25 cellular contexts compared by ENCODE assay signal in genomic region chr6:68122032-68122431, GRCh38.
DNase-seq lines count a peak whose midpoint lies in the region; ATAC-seq, FAIRE-seq and TF ChIP-seq lines count a peak whose summit lies in the region.
"Had no signal": no experiment of that assay in that cellular context is flagged by ENCODE, and none has a peak within 500 bp of the region (broad histone marks: within the 10 kb centered on the region; RNA-seq: fewer than 3 reads in every experiment).

No MANE protein-coding gene starts in this region.

- POLR2A ChIA-PET in HEK293 (lab: Yijun Ruan, JAX): no interaction called here
- POLR2A ChIA-PET in GM12878 (lab: Charles Lee): no interaction called here

- no peak overlapping the region for H3K4ac ChIP-seq in mesendoderm (ENCODE audit: low read depth, low read length)

- DNase-seq in DMS53 (lab: John Stamatoyannopoulos, UW) (peak; percentile 15), DMS53 treated with DMSO at 0.1 percent for 48 hours (lab: John Stamatoyannopoulos, UW; ENCODE audit: unreplicated experiment) (no peak), GM12878 (ENCODE audit: low read depth, low spot score) (no peak), mesendoderm (peak; percentile 36), ureter (ENCODE audit: low spot score) (no peak)
- DNase-seq: ACHN; BE2C; C1 segment of cervical spinal cord; CD4-positive, alpha-beta memory T cell; CD4-positive, CD25-positive, alpha-beta regulatory T cell; CD8-positive, alpha-beta memory T cell; COR-L47; DMS 273 treated with DMSO at 0.1 percent for 48 hours; DMS153; DMS79; DND-41; EL; GDM1 had no signal

- H3K36me3 ChIP-seq in HEK293 (ENCODE audit: control insufficient read depth in 2 of 2, insufficient read depth in 1 of 2, low read length in 2 of 2): no peaks in the 10 kb centered on the region
- H3K36me3 ChIP-seq in GM12878 (ENCODE audit: control insufficient read depth in 2 of 2, insufficient read depth in 2 of 2, low read length in 1 of 2): no peaks in the 10 kb centered on the region
- H3K36me3 ChIP-seq in mesendoderm (ENCODE audit: control insufficient read depth, insufficient read depth, low read length): no peaks in the 10 kb centered on the region
- H3K36me3 ChIP-seq: BE2C, BLaER1 had no signal

- TF ChIP-seq CTCF in HEK293 (tag by site-specific recombination; IDR thresholded peaks at IDR 0.05): no peak
- TF ChIP-seq CTCF in GM12878 (IDR thresholded peaks at IDR 0.05 in 2 of 3, conservative IDR thresholded peaks at IDR 0.05 in 1 of 3; ENCODE audit: control insufficient read depth in 2 of 3, extremely low read depth in 1 of 3, insufficient read depth in 1 of 3, low read depth in 3 of 3, low read length in 3 of 3): no peak

- RAD21 ChIA-PET in GM12878 (lab: Charles Lee; ENCODE audit: unreplicated experiment): no interaction called here

- H2BK120ac ChIP-seq in mesendoderm (ENCODE audit: low read depth, low read length): no peak overlapping the region

- no peak overlapping the region for H2BK15ac ChIP-seq in mesendoderm (replicated peaks; ENCODE audit: low read depth)

- CTCF ChIA-PET in HEK293 (lab: Yijun Ruan, JAX) (no interaction called here), GM12878 (lab: Yijun Ruan, JAX) (no interaction called here)

- no peak overlapping the region for H3K27ac ChIP-seq in HEK293 (ENCODE audit: extremely low read depth, low read depth, low read length)
- no peak overlapping the region for H3K27ac ChIP-seq in GM12878 (ENCODE audit: control insufficient read depth, insufficient read depth)
- no peak overlapping the region for H3K27ac ChIP-seq in mesendoderm (ENCODE audit: low read depth, low read length)
- H3K27ac ChIP-seq: 22Rv1, BLaER1 had no signal

- H3K4me2 ChIP-seq in GM12878 (ENCODE audit: control insufficient read depth, insufficient read depth) (no peak overlapping the region), mesendoderm (ENCODE audit: low read length) (no peak overlapping the region)
- H3K4me2 ChIP-seq: BLaER1 had no signal

- H3K4me1 ChIP-seq in HEK293 (ENCODE audit: control insufficient read depth, insufficient read depth, low read length) (no peaks in the 10 kb centered on the region), GM12878 (ENCODE audit: control insufficient read depth, insufficient read depth, low read length) (no peaks in the 10 kb centered on the region), mesendoderm (ENCODE audit: control insufficient read depth, low read depth, low read length) (no peaks in the 10 kb centered on the region)
- H3K4me1 ChIP-seq: BE2C, BLaER1 had no signal

- H3K4me3 ChIP-seq in HEK293 (ENCODE audit: low read depth, low read length) (no peak overlapping the region), GM12878 (no peak overlapping the region), mesendoderm (ENCODE audit: low read length) (no peak overlapping the region)
- H3K4me3 ChIP-seq: BLaER1 had no signal

- no peak overlapping the region for H2BK5ac ChIP-seq in mesendoderm (ENCODE audit: low read length)

- H3K18ac ChIP-seq in mesendoderm (ENCODE audit: low read length): no peak overlapping the region

- TF ChIP-seq RAD21 in GM12878 (IDR thresholded peaks at IDR 0.05; ENCODE audit: insufficient read depth, low read depth, low read length): no peak

- H4K20me1 ChIP-seq in GM12878 (ENCODE audit: control insufficient read depth, insufficient read depth): no peaks in the 10 kb centered on the region
- H4K20me1 ChIP-seq: BLaER1 had no signal

- 46% methylated on average over 2 of the region's 2 CpGs for WGBS in GM12878 (ENCODE audit: insufficient coverage, insufficient replicate concordance, low lambda C conversion rate, missing lambda C conversion rate)
- no CpG with 5 or more reads among the region's 2 CpGs for WGBS in mesendoderm (ENCODE audit: extremely low coverage, insufficient coverage, low lambda C conversion rate)

- no peak overlapping the region for H4K5ac ChIP-seq in mesendoderm (ENCODE audit: low read length)

- intact Hi-C loops in GM12878 (cut with micrococcal nuclease; ENCODE audit: unreplicated experiment): no loop called here

- in situ Hi-C loops in GM12878 (cut with MboI): no loop called here

- H2AFZ ChIP-seq in GM12878 (ENCODE audit: control insufficient read depth, low read depth, low read length): no peak overlapping the region

- TF ChIP-seq EP300 in GM12878 (IDR thresholded peaks at IDR 0.05; ENCODE audit: borderline replicate concordance in 1 of 2, control insufficient read depth in 1 of 2, low read depth in 2 of 2, low read length in 2 of 2): no peak

- TF ChIP-seq POLR2A in GM12878 (IDR thresholded peaks at IDR 0.05; ENCODE audit: low read depth, low read length): no peak

- no peaks in the 10 kb centered on the region for H3K79me1 ChIP-seq in mesendoderm (ENCODE audit: low read length)

- no TSS peak for BruUV-seq in GM12878 (replicated peaks; lab: Mats Ljungman, UMichigan)

- no peak overlapping the region for H3K23ac ChIP-seq in mesendoderm (ENCODE audit: low read length)

- no peak overlapping the region for H2AK5ac ChIP-seq in mesendoderm (ENCODE audit: low read length)

- SMC1A ChIA-PET in GM12878 (lab: Charles Lee; ENCODE audit: uncharacterized antibody, unreplicated experiment): no interaction called here

- FAIRE-seq in GM12878 (lab: Jason Lieb, UNC): no peak
- FAIRE-seq: GM12891, GM18507 had no signal

- H3K27me3 ChIP-seq in GM12878 (replicated peaks in 1 of 2; ENCODE audit: control insufficient read depth in 2 of 2, insufficient read depth in 2 of 2, low read length in 1 of 2): no peaks in the 10 kb centered on the region
- H3K27me3 ChIP-seq in mesendoderm (ENCODE audit: insufficient read depth, low read length, poor library complexity): no peaks in the 10 kb centered on the region
- H3K27me3 ChIP-seq: BE2C, BLaER1 had no signal

- H3K9ac ChIP-seq in GM12878 (ENCODE audit: control insufficient read depth, insufficient read depth, low read length) (no peak overlapping the region), mesendoderm (ENCODE audit: low read length) (no peak overlapping the region)
- H3K9ac ChIP-seq: BLaER1 had no signal

- H3K9me3 ChIP-seq in HEK293 (ENCODE audit: control insufficient read depth, insufficient read depth, low read depth, low read length) (no peaks in the 10 kb centered on the region), GM12878 (replicated peaks; ENCODE audit: control insufficient read depth, insufficient read depth, low read length) (peaks cover 9% of the 10 kb centered on the region; the same call in 2 of the 3 replicates)
- H3K9me3 ChIP-seq: BE2C had no signal

- no peak overlapping the region for H3K56ac ChIP-seq in mesendoderm (ENCODE audit: low read length)

- H4K8ac ChIP-seq in mesendoderm (ENCODE audit: low read depth, low read length): no peak overlapping the region

- ATAC-seq in GM12878 (no peak), GM18498 (IDR thresholded peaks at IDR 0.05; ENCODE audit: unreplicated experiment) (no peak), HG03095 (IDR thresholded peaks at IDR 0.05; ENCODE audit: unreplicated experiment) (no peak)

- H3K79me2 ChIP-seq in GM12878 (ENCODE audit: control insufficient read depth, insufficient read depth, low read length) (no peaks in the 10 kb centered on the region), mesendoderm (ENCODE audit: control insufficient read depth, insufficient read depth, low read length) (no peaks in the 10 kb centered on the region)

TF ChIP-seq in HEK293, 187 proteins besides CTCF, POLR2A, EP300 and RAD21:
- peak; percentile 85 for TF ChIP-seq ZNF585B (tag by site-specific recombination; IDR thresholded peaks at IDR 0.05)
- TF ChIP-seq YY1 (tag by site-specific recombination; IDR thresholded peaks at IDR 0.05): no peak
- TF ChIP-seq SETDB1 (IDR thresholded peaks at IDR 0.05; ENCODE audit: insufficient read length, low read length): peak; percentile 70

TF ChIP-seq in GM12878, 131 proteins besides CTCF, POLR2A, EP300 and RAD21:
- TF ChIP-seq CBX5 (IDR thresholded peaks at IDR 0.05; ENCODE audit: low read depth): peak; percentile 31; the same call in 1 of the 2 replicates
- no peak for TF ChIP-seq NR2C1 (IDR thresholded peaks at IDR 0.05)
- no peak for TF ChIP-seq CHD4 (IDR thresholded peaks at IDR 0.05)
- TF ChIP-seq MEF2B (IDR thresholded peaks at IDR 0.05; ENCODE audit: partially characterized antibody, poor library complexity, severe bottlenecking): no peak

Comparison
In these comparisons a context has a peak if more than half of its experiments do, and no peak if none do; other contexts are left out.
1. DNase-seq: peak in DMS53 (single experiment) and mesendoderm (single experiment); none in DMS53 treated with DMSO at 0.1 percent for 48 hours (single experiment), GM12878 (single experiment) and ureter (single experiment).